In genomic region chr3:58055309-58055708, GRCh38 we compare ENCODE assay signal across 1 cellular context.
TF ChIP-seq lines count a peak whose summit lies in the region.

No MANE protein-coding gene starts in this region.

TF ChIP-seq in WTC11, 78 proteins besides CTCF, POLR2A, EP300 and RAD21 (continued from another document):
- TF ChIP-seq ZNF232 (CRISPR knock-in tag; IDR thresholded peaks at IDR 0.05) (no peak), KAT7 (CRISPR knock-in tag; IDR thresholded peaks at IDR 0.05; ENCODE audit: borderline replicate concordance) (no peak), FOXP1 (CRISPR knock-in tag; IDR thresholded peaks at IDR 0.05; ENCODE audit: borderline replicate concordance) (no peak), GABPB1 (CRISPR knock-in tag; IDR thresholded peaks at IDR 0.05) (no peak)
